Comparison of ENCODE assay signal across 12 cellular contexts in the genomic region with DNA sequence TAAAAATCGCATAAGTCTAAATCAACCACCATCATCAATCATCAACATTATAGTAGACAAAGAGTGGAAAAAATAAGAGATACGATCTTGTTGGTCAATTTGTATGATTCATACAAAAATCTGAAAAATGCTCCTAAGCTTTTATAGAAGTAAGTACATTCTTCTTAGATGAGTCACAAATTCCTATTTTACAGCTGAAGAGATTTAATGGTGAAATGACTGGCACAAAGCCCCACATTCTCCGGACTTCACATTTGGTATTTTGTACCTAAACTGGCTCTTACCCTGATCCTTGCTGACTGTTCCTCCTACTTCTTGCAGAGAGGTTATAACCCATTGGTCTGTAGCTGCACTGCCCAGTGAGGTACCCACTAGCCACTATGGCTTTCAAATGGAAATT. TPM values are rescaled to one million over a fixed set of nuclear protein-coding genes. Genes with fewer than 3 reads are reported as not detected.
DNase-seq lines count a peak whose midpoint lies in the region; ATAC-seq, FAIRE-seq and TF ChIP-seq lines count a peak whose summit lies in the region.
"Had no signal": no experiment of that assay in that cellular context is flagged by ENCODE, and none has a peak within 500 bp of the region (broad histone marks: within the 10 kb centered on the region; RNA-seq: fewer than 3 reads in every experiment).

No MANE protein-coding gene starts in this region.

- DNase-seq in MCF 10A (ENCODE audit: unreplicated experiment) = peak; percentile 78
- no peak for DNase-seq in breast epithelium (ENCODE audit: low spot score in 2 of 2)
- DNase-seq in fibroblast of pulmonary artery (ENCODE audit: low read depth) = peak; percentile 91
- DNase-seq in urothelium cell line (ENCODE audit: low spot score) = peak; percentile 52
- no peak for DNase-seq in HuH-7 (ENCODE audit: low spot score)
- no peak for DNase-seq in activated T-cell treated with anti-CD3 and anti-CD28 coated beads, Interleukin-2, amount 50 U/mL, for 24 hours
- DNase-seq in stimulated activated naive B cell treated with anti-CD40 and anti-IgM and Interleukin-4, amounts not matched to agents 10 μg/mL and 1 μg/mL and 100 μg/mL, for 72 hours = no peak
- DNase-seq: activated CD4-positive, alpha-beta T cell treated with anti-CD3 and anti-CD28 coated beads, Interleukin-2, amount 50 U/mL, for 48 hours; BE2C; NCI-H2107; nephron progenitor cell had no signal

- no peak for TF ChIP-seq POLR2A in breast epithelium (IDR thresholded peaks at IDR 0.05)

- peaks cover 17% of the 10 kb centered on the region for H3K4me1 Mint-ChIP-seq in MCF 10A (ENCODE audit: insufficient read depth, unreplicated experiment)
- peaks cover 2% of the 10 kb centered on the region for H3K4me1 Mint-ChIP-seq in activated T-cell treated with anti-CD3 and anti-CD28 coated beads, Interleukin-2, amount 50 U/mL, for 24 hours (ENCODE audit: low read depth)
- H3K4me1 Mint-ChIP-seq in stimulated activated naive B cell treated with anti-CD40 and anti-IgM and Interleukin-4, amounts not matched to agents 10 μg/mL and 1 μg/mL and 100 μg/mL, for 72 hours = no peaks in the 10 kb centered on the region

- H3K4me3 ChIP-seq in breast epithelium (no peak overlapping the region), fibroblast of pulmonary artery (replicated peaks; ENCODE audit: low read depth, low read length) (no peak overlapping the region)

- CTCF ChIA-PET in MCF 10A (lab: Yijun Ruan, JAX) = interaction anchor here (0.5 to 3.0 kb wide), 14 partner anchors 10 to 907 kb away, joined by 3 to 22 read pairs (median 4); no protein-coding TSS in a partner anchor

- no peaks in the 10 kb centered on the region for H3K36me3 Mint-ChIP-seq in MCF 10A (ENCODE audit: insufficient read depth, unreplicated experiment)
- H3K36me3 Mint-ChIP-seq in activated T-cell treated with anti-CD3 and anti-CD28 coated beads, Interleukin-2, amount 50 U/mL, for 24 hours (ENCODE audit: low read depth) = no peaks in the 10 kb centered on the region
- H3K36me3 Mint-ChIP-seq in stimulated activated naive B cell treated with anti-CD40 and anti-IgM and Interleukin-4, amounts not matched to agents 10 μg/mL and 1 μg/mL and 100 μg/mL, for 72 hours = no peaks in the 10 kb centered on the region

- H3K4me3 Mint-ChIP-seq in MCF 10A (ENCODE audit: unreplicated experiment) = no peak overlapping the region
- H3K4me3 Mint-ChIP-seq in activated T-cell treated with anti-CD3 and anti-CD28 coated beads, Interleukin-2, amount 50 U/mL, for 24 hours = no peak overlapping the region
- H3K4me3 Mint-ChIP-seq in stimulated activated naive B cell treated with anti-CD40 and anti-IgM and Interleukin-4, amounts not matched to agents 10 μg/mL and 1 μg/mL and 100 μg/mL, for 72 hours = no peak overlapping the region
- H3K4me3 Mint-ChIP-seq: nephron progenitor cell had no signal

- POLR2A ChIA-PET in MCF 10A (lab: Yijun Ruan, JAX) = interaction anchor here (0.8 to 2.2 kb wide), 11 partner anchors 25 to 893 kb away, joined by 3 to 10 read pairs (median 4); partner anchors contain the start of genes ATG5 and PRDM1

- H3K36me3 ChIP-seq in breast epithelium = no peaks in the 10 kb centered on the region
- H3K36me3 ChIP-seq: BE2C had no signal

- no TSS peak for BruUV-seq in MCF 10A (replicated peaks; lab: Mats Ljungman, UMichigan)

- no peaks in the 10 kb centered on the region for H3K4me1 ChIP-seq in breast epithelium
- H3K4me1 ChIP-seq: BE2C had no signal

- no peaks in the 10 kb centered on the region for H3K27me3 ChIP-seq in breast epithelium

- H3K9me3 Mint-ChIP-seq in MCF 10A (ENCODE audit: unreplicated experiment) = no peaks in the 10 kb centered on the region
- no peaks in the 10 kb centered on the region for H3K9me3 Mint-ChIP-seq in activated T-cell treated with anti-CD3 and anti-CD28 coated beads, Interleukin-2, amount 50 U/mL, for 24 hours
- H3K9me3 Mint-ChIP-seq in stimulated activated naive B cell treated with anti-CD40 and anti-IgM and Interleukin-4, amounts not matched to agents 10 μg/mL and 1 μg/mL and 100 μg/mL, for 72 hours = no peaks in the 10 kb centered on the region
- H3K9me3 Mint-ChIP-seq: nephron progenitor cell had no signal

- peak overlapping the region; percentile 7 for H3K27ac Mint-ChIP-seq in MCF 10A (ENCODE audit: low read depth, unreplicated experiment)
- H3K27ac Mint-ChIP-seq in activated T-cell treated with anti-CD3 and anti-CD28 coated beads, Interleukin-2, amount 50 U/mL, for 24 hours = no peak overlapping the region
- H3K27ac Mint-ChIP-seq in stimulated activated naive B cell treated with anti-CD40 and anti-IgM and Interleukin-4, amounts not matched to agents 10 μg/mL and 1 μg/mL and 100 μg/mL, for 72 hours = no peak overlapping the region
- H3K27ac Mint-ChIP-seq: nephron progenitor cell had no signal

- peak; percentile 82 for ATAC-seq in SK-N-SH treated with all-trans-retinoic acid at 6 μM for 48 hours
- ATAC-seq in stimulated activated naive B cell treated with anti-CD40 and anti-IgM and Interleukin-4, amounts not matched to agents 10 μg/mL and 1 μg/mL and 100 μg/mL, for 72 hours (replicated peaks) = no peak

- no peaks in the 10 kb centered on the region for H3K9me3 ChIP-seq in breast epithelium
- H3K9me3 ChIP-seq: BE2C had no signal

- FAIRE-seq in urothelium cell line (lab: Jason Lieb, UNC) = no peak

- intact Hi-C loops in MCF 10A (cut with micrococcal nuclease) (loop anchor here (2.0 kb wide), 1 partner anchor 168 kb away; no protein-coding TSS in a partner anchor), breast epithelium (cut with DNase I; ENCODE audit: low total_unique reads) (no loop called here)

- H3K27me3 Mint-ChIP-seq in MCF 10A (ENCODE audit: insufficient read depth, unreplicated experiment) = no peaks in the 10 kb centered on the region
- H3K27me3 Mint-ChIP-seq in activated T-cell treated with anti-CD3 and anti-CD28 coated beads, Interleukin-2, amount 50 U/mL, for 24 hours = peaks cover 8% of the 10 kb centered on the region
- H3K27me3 Mint-ChIP-seq in stimulated activated naive B cell treated with anti-CD40 and anti-IgM and Interleukin-4, amounts not matched to agents 10 μg/mL and 1 μg/mL and 100 μg/mL, for 72 hours = peaks cover 0 to 5% of the 10 kb centered on the region in 2 donors

- no peak overlapping the region for H3K27ac ChIP-seq in breast epithelium

- no peak for TF ChIP-seq CTCF in MCF 10A (IDR thresholded peaks at IDR 0.05; ENCODE audit: unreplicated experiment)
- TF ChIP-seq CTCF in breast epithelium (IDR thresholded peaks at IDR 0.05) = no peak
- no peak for TF ChIP-seq CTCF in fibroblast of pulmonary artery (IDR thresholded peaks at IDR 0.05; ENCODE audit: low read length, missing control alignments)

TF ChIP-seq in SK-N-SH treated with all-trans-retinoic acid at 6 μM for 48 hours, 23 proteins besides CTCF, POLR2A, EP300 and RAD21:
- TF ChIP-seq ISL1 (CRISPR knock-in tag; IDR thresholded peaks at IDR 0.05) = peak; percentile 99
- TF ChIP-seq CREB5 (CRISPR knock-in tag; IDR thresholded peaks at IDR 0.05; ENCODE audit: low read depth) = peak; percentile 91
- TF ChIP-seq, protein P1, sequence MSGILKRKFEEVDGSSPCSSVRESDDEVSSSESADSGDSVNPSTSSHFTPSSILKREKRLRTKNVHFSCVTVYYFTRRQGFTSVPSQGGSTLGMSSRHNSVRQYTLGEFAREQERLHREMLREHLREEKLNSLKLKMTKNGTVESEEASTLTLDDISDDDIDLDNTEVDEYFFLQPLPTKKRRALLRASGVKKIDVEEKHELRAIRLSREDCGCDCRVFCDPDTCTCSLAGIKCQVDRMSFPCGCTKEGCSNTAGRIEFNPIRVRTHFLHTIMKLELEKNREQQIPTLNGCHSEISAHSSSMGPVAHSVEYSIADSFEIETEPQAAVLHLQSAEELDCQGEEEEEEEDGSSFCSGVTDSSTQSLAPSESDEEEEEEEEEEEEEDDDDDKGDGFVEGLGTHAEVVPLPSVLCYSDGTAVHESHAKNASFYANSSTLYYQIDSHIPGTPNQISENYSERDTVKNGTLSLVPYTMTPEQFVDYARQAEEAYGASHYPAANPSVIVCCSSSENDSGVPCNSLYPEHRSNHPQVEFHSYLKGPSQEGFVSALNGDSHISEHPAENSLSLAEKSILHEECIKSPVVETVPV (CRISPR knock-in tag; IDR thresholded peaks at IDR 0.05) = no peak
- peak; percentile 73; the same call in 1 of the 2 replicates for TF ChIP-seq POU6F1 (CRISPR knock-in tag; IDR thresholded peaks at IDR 0.05; ENCODE audit: borderline replicate concordance, low read depth)

RNA-seq across cellular contexts. Expression of gene PREP, which starts 29.9 kb away (rescaled TPM):
- total RNA-seq in MCF 10A (2022) (57.8 and 67.6 TPM in 2 replicates), breast epithelium (10 to 100 TPM; 18.4 to 22.3 (median 19.6) TPM)

Comparison
In these comparisons a context has a peak if more than half of its experiments do, and no peak if none do; other contexts are left out.
1. DNase-seq: peak in MCF 10A (single experiment), fibroblast of pulmonary artery (single experiment) and urothelium cell line (single experiment); none in breast epithelium (0 of 2), HuH-7 (single experiment), activated T-cell treated with anti-CD3 and anti-CD28 coated beads, Interleukin-2, amount 50 U/mL, for 24 hours (single experiment) and stimulated activated naive B cell treated with anti-CD40 and anti-IgM and Interleukin-4, amounts not matched to agents 10 μg/mL and 1 μg/mL and 100 μg/mL, for 72 hours (single experiment).